Comparison of ENCODE assay signal across 8 cellular contexts in the genomic region with DNA sequence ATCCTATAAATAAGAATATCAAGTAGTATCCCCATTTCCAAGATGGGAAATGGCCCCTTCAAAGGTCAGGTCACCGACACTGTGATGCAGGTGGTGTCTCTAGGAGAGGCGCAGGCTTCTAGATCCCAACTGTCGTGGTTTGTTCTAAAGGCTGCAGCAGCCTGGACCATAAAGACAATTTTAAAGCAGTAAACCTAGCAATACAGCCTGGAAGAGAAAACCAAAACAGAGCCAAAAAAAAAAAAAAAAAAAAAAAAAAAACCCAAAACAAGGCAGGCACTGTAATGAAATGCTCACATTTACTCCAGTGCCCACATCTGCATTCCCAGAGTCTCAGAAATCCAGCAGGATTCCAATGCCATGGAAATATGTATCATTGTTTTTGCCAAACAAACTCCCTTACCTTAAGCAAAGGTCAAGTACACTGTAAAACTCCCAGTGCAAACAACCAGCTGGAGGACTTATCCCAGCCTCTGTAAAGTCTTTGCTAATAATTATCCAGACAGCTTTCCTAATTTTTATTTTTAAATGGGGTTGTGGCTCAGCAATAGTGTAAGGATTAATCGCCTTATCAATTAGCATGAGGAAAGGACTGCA.
A peak's percentile ranks its signal among the peaks of the same experiment; 100 is the strongest.
DNase-seq lines count a peak whose midpoint lies in the region; FAIRE-seq and TF ChIP-seq lines count a peak whose summit lies in the region.

No MANE protein-coding gene starts in this region.

- H3K36me3 ChIP-seq in right atrium auricular region, result no peaks in the 10 kb centered on the region
- H3K36me3 ChIP-seq in small intestine (ENCODE audit: control insufficient read depth in 2 of 2, insufficient read depth in 2 of 2, low read length in 2 of 2), result no peaks in the 10 kb centered on the region

- no peak for FAIRE-seq in small intestine (lab: Jason Lieb, UNC)

- H3K36me3 Mint-ChIP-seq in HFFc6 (ENCODE audit: low read depth), result no peaks in the 10 kb centered on the region

- no peak for TF ChIP-seq CTCF in HFFc6 (IDR thresholded peaks at IDR 0.05)
- TF ChIP-seq CTCF in right atrium auricular region (IDR thresholded peaks at IDR 0.05), result no peak

- CTCF ChIA-PET in HEK293T (lab: Yijun Ruan, JAX), result interaction anchor here (0.6 to 1.3 kb wide), 2 partner anchors 15 to 247 kb away, joined by 3 to 8 read pairs; no protein-coding TSS in a partner anchor

- peak overlapping the region; percentile 80 for H3K4me3 Mint-ChIP-seq in HFFc6

- peak overlapping the region; percentile 89 to 94 for H3K27ac ChIP-seq in right atrium auricular region
- H3K27ac ChIP-seq in small intestine (ENCODE audit: low read depth in 1 of 2, low read length in 1 of 2), result peak overlapping the region; percentile 77 to 83

- peaks cover 39% of the 10 kb centered on the region for H3K27me3 Mint-ChIP-seq in HFFc6 (ENCODE audit: insufficient read depth)

- H3K27ac Mint-ChIP-seq in HFFc6, result no peak overlapping the region; the same call in 1 of the 2 replicates

- peaks cover 14% of the 10 kb centered on the region for H3K4me1 Mint-ChIP-seq in HFFc6 (ENCODE audit: low read depth)

- H3K9me3 Mint-ChIP-seq in HFFc6, result no peaks in the 10 kb centered on the region

- DNase-seq in HFFc6, result no peak
- peak; percentile 74 for DNase-seq in SK-MEL-5 (ENCODE audit: low read depth, low spot score)
- DNase-seq in right atrium auricular region (ENCODE audit: low spot score), result no peak
- DNase-seq in small intestine, result peak; percentile 93
- DNase-seq in NK-92 treated with Interleukin-12 subunit alpha and Interleukin-12 subunit beta, amount 100 ng/mL, for 24 hours (lab: John Stamatoyannopoulos, UW), result no peak
- DNase-seq in germinal center (ENCODE audit: low spot score), result no peak
- DNase-seq in HEK293T (ENCODE audit: extremely low spot score), result no peak
- DNase-seq in Ammon's horn (ENCODE audit: low spot score), result no peak

- peaks cover 0 to 26% of the 10 kb centered on the region in 2 donors for H3K4me1 ChIP-seq in right atrium auricular region
- peaks cover 3 to 7% of the 10 kb centered on the region in 2 donors for H3K4me1 ChIP-seq in small intestine (ENCODE audit: control insufficient read depth in 2 of 2, insufficient read depth in 1 of 2, low read depth in 1 of 2, low read length in 1 of 2)

- H3K4me3 ChIP-seq in right atrium auricular region (no peak overlapping the region), small intestine (ENCODE audit: low read depth in 1 of 2, low read length in 2 of 2) (no peak overlapping the region)

- in situ Hi-C loops in SK-MEL-5 (cut with HindIII; ENCODE audit: low pct_unique_long_range_greater_than_20kb, low sequenced_read_pairs), result no loop called here

- 14 to 42% (median 30%) methylated on average over 4 of the region's 4 CpGs for WGBS in small intestine, 3 donors

- POLR2A ChIA-PET in HEK293T (lab: Yijun Ruan, JAX), result no interaction called here

- H3K27me3 ChIP-seq in right atrium auricular region (no peaks in the 10 kb centered on the region), small intestine (ENCODE audit: control insufficient read depth in 2 of 2, insufficient read depth in 2 of 2, low read length in 2 of 2) (no peaks in the 10 kb centered on the region)

- no peaks in the 10 kb centered on the region for H3K9me3 ChIP-seq in right atrium auricular region
- no peaks in the 10 kb centered on the region for H3K9me3 ChIP-seq in small intestine (ENCODE audit: control insufficient read depth, low read depth)

TF ChIP-seq in HEK293T, 16 proteins besides CTCF, POLR2A, EP300 and RAD21:
- TF ChIP-seq TARDBP (IDR thresholded peaks at IDR 0.05) (no peak), LEF1 (IDR thresholded peaks at IDR 0.05; ENCODE audit: borderline replicate concordance) (no peak)

Comparison
In these comparisons a context has a peak if more than half of its experiments do, and no peak if none do; other contexts are left out.
1. DNase-seq: peak in SK-MEL-5 (single experiment) and small intestine (single experiment); none in HFFc6 (single experiment), right atrium auricular region (single experiment), NK-92 treated with Interleukin-12 subunit alpha and Interleukin-12 subunit beta, amount 100 ng/mL, for 24 hours (single experiment), germinal center (single experiment), HEK293T (single experiment) and Ammon's horn (single experiment).